In genomic region chr3:23762214-23763039, GRCh38 we compare ENCODE assay signal across 8 cellular contexts. TPM values are rescaled to one million over a fixed set of nuclear protein-coding genes. Genes with fewer than 3 reads are reported as not detected.
DNase-seq lines count a peak whose midpoint lies in the region; ATAC-seq and TF ChIP-seq lines count a peak whose summit lies in the region.

No MANE protein-coding gene starts in this region.

- peaks cover 0 to 5% (median 0%) of the 10 kb centered on the region in 4 donors for H3K4me1 ChIP-seq in stomach
- H3K4me1 ChIP-seq in prostate gland (replicated peaks) = no peaks in the 10 kb centered on the region

- H3K4me1 Mint-ChIP-seq in central memory CD8-positive, alpha-beta T cell = peaks cover 43% of the 10 kb centered on the region

- peak overlapping the region in 2 of 5 donors; percentile 32 to 65 for H3K27ac ChIP-seq in stomach
- no peak overlapping the region for H3K27ac ChIP-seq in brain microvascular endothelial cell
- H3K27ac ChIP-seq in prostate gland = no peak overlapping the region

- ATAC-seq in Right ventricle myocardium inferior (peak; percentile 16), left ventricle myocardium superior (no peak), HG03039 (IDR thresholded peaks at IDR 0.05; ENCODE audit: unreplicated experiment) (peak; percentile 78)
- peak; percentile 59 for ATAC-seq in central memory CD8-positive, alpha-beta T cell (replicated peaks; ENCODE audit: extremely low read depth, poor library complexity, severe bottlenecking)

- H3K4me3 ChIP-seq in stomach (peak overlapping the region in 3 of 4 donors; percentile 22 to 32 (median 32)), brain microvascular endothelial cell (ENCODE audit: low read depth, low read length) (no peak overlapping the region), prostate gland (no peak overlapping the region)

- H3K36me3 ChIP-seq in stomach (no peaks in the 10 kb centered on the region), brain microvascular endothelial cell (replicated peaks) (no peaks in the 10 kb centered on the region), prostate gland (no peaks in the 10 kb centered on the region)

- in situ Hi-C loops in brain microvascular endothelial cell (cut with HindIII; ENCODE audit: low pct_ligation_motif_present, low sequenced_read_pairs) = no loop called here

- peak overlapping the region; percentile 77 for H3K27ac Mint-ChIP-seq in central memory CD8-positive, alpha-beta T cell (ENCODE audit: low read depth)

- peaks cover 4% of the 10 kb centered on the region for H3K36me3 Mint-ChIP-seq in central memory CD8-positive, alpha-beta T cell (ENCODE audit: insufficient read depth)

- H3K27me3 ChIP-seq in stomach = no peaks in the 10 kb centered on the region
- no peaks in the 10 kb centered on the region for H3K27me3 ChIP-seq in brain microvascular endothelial cell (replicated peaks)
- no peaks in the 10 kb centered on the region for H3K27me3 ChIP-seq in prostate gland (replicated peaks; ENCODE audit: insufficient read depth)

- intact Hi-C loops in Right ventricle myocardium inferior (cut with DNase I) (no loop called here), left ventricle myocardium superior (cut with micrococcal nuclease) (no loop called here), stomach (cut with DNase I; ENCODE audit: low total_unique reads) (no loop called here), prostate gland (cut with DNase I) (no loop called here)

- TF ChIP-seq CTCF in stomach (IDR thresholded peaks at IDR 0.05) = no peak
- no peak for TF ChIP-seq CTCF in brain microvascular endothelial cell (IDR thresholded peaks at IDR 0.05; ENCODE audit: low read depth, low read length, missing control alignments)
- TF ChIP-seq CTCF in prostate gland (IDR thresholded peaks at IDR 0.05) = no peak

- H3K27me3 Mint-ChIP-seq in central memory CD8-positive, alpha-beta T cell = no peaks in the 10 kb centered on the region

- DNase-seq in Right ventricle myocardium inferior (ENCODE audit: missing footprints) (no peak), left ventricle myocardium superior (no peak), stomach (no peak), brain microvascular endothelial cell (no peak), prostate gland (ENCODE audit: low spot score) (no peak), NCI-H128 (lab: John Stamatoyannopoulos, UW; ENCODE audit: unreplicated experiment) (no peak)
- DNase-seq in central memory CD8-positive, alpha-beta T cell (ENCODE audit: low spot score in 2 of 2) = no peak

- no peak for TF ChIP-seq EP300 in stomach (IDR thresholded peaks at IDR 0.05)

- H3K4me3 Mint-ChIP-seq in central memory CD8-positive, alpha-beta T cell = peak overlapping the region; percentile 57

- no peak for TF ChIP-seq POLR2A in stomach (IDR thresholded peaks at IDR 0.05)
- TF ChIP-seq POLR2A in prostate gland (IDR thresholded peaks at IDR 0.05) = no peak

- no peaks in the 10 kb centered on the region for H3K9me3 Mint-ChIP-seq in central memory CD8-positive, alpha-beta T cell

- H3K9me3 ChIP-seq in stomach (no peaks in the 10 kb centered on the region), prostate gland (no peaks in the 10 kb centered on the region)

- WGBS in stomach, 5 donors = 70 to 79% (median 75%) methylated on average over 11 of the region's 11 CpGs
- WGBS in prostate gland = 72% methylated on average over 11 of the region's 11 CpGs

RNA-seq across cellular contexts. Expression of gene UBE2E1, which starts 43.3 kb away (rescaled TPM):
- 75.3 TPM for total RNA-seq in Right ventricle myocardium inferior
- total RNA-seq in left ventricle myocardium superior = 66.0 TPM
- total RNA-seq in stomach = 100 to 1,000 TPM in 2 of 5 donors, 10 to 100 TPM in 2, 1 to 10 TPM in 1; 3.2 to 226 (median 76.4) TPM
- 100 to 1,000 TPM in 1 of 3 donors, 10 to 100 TPM in 2; 73.9 to 105 (median 79.7) TPM for polyA plus RNA-seq in stomach
- total RNA-seq in prostate gland = 10 to 100 TPM; 77.8 to 92.1 TPM

Comparison
In these comparisons a context has a peak if more than half of its experiments do, and no peak if none do; other contexts are left out.
1. H3K4me3 ChIP-seq: peak in stomach (3 of 4); none in brain microvascular endothelial cell (single experiment) and prostate gland (0 of 2).